ENCODE assay signal across 11 cellular contexts in genomic region chr2:3692375-3692774, GRCh38. TPM values are rescaled to one million over a fixed set of nuclear protein-coding genes. Genes with fewer than 3 reads are reported as not detected.
DNase-seq lines count a peak whose midpoint lies in the region; ATAC-seq lines count a peak whose summit lies in the region.
"Had no signal": no experiment of that assay in that cellular context is flagged by ENCODE, and none has a peak within 500 bp of the region (broad histone marks: within the 10 kb centered on the region; RNA-seq: fewer than 3 reads in every experiment).

No MANE protein-coding gene starts in this region.

- ATAC-seq in GM18861 (IDR thresholded peaks at IDR 0.05; ENCODE audit: unreplicated experiment) = no peak

- peak; percentile 69 for DNase-seq in NCI-H510A treated with DMSO at 0.1 percent for 48 hours (lab: John Stamatoyannopoulos, UW)
- no peak for DNase-seq in NCI-H510A (lab: John Stamatoyannopoulos, UW)
- peak; percentile 60 for DNase-seq in NCI-H345 (lab: John Stamatoyannopoulos, UW)
- DNase-seq in dermis microvascular lymphatic vessel endothelial cell (ENCODE audit: low read depth in 2 of 2) = peak; percentile 18 to 43
- peak; percentile 0 for DNase-seq in stromal cell of bone marrow (ENCODE audit: low read depth)
- DNase-seq in CD1c-positive myeloid dendritic cell (ENCODE audit: extremely low spot score) = no peak
- no peak for DNase-seq in RPMI8226
- DNase-seq: stomach had no signal

RNA-seq across cellular contexts. Expression of gene DCDC2C, which starts 11.0 kb away (rescaled TPM):
- 0.13 TPM in 2 replicates for total RNA-seq in dermis microvascular lymphatic vessel endothelial cell
- total RNA-seq: activated CD8-positive, alpha-beta memory T cell treated with anti-CD3 and anti-CD28 coated beads for 36 hours; mesenteric fat pad; stomach had no signal

RNA-seq across cellular contexts. Expression of gene ALLC, which starts 34.4 kb away (rescaled TPM):
- not detected in 2 replicates for total RNA-seq in dermis microvascular lymphatic vessel endothelial cell
- total RNA-seq: activated CD8-positive, alpha-beta memory T cell treated with anti-CD3 and anti-CD28 coated beads for 36 hours; mesenteric fat pad; stomach had no signal

Comparison
In these comparisons a context has a peak if more than half of its experiments do, and no peak if none do; other contexts are left out.
1. DNase-seq: peak in NCI-H510A treated with DMSO at 0.1 percent for 48 hours (single experiment), NCI-H345 (single experiment), dermis microvascular lymphatic vessel endothelial cell (2 of 2) and stromal cell of bone marrow (single experiment); none in NCI-H510A (single experiment), CD1c-positive myeloid dendritic cell (single experiment) and RPMI8226 (single experiment).